ENCODE assay signal across 25 cellular contexts in the genomic region with DNA sequence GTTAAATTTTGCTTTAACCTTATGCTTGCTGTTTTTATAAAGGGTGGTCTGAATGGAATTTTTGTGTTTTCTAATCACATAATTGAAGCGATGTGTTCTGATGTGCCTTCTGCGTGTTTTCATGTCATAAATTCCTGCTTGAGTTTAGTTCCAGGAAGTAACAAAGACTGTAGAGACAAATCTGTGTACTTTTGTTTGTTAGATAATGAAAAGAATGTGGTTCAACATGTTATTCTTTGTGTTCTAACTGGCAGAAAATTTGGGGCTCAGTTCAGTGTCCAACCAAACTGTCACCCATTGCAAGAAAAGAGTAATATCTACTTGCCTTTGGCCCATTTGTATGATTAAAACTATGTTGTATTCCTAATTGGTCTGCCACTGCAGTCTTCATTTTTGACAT.
DNase-seq lines count a peak whose midpoint lies in the region; ATAC-seq and TF ChIP-seq lines count a peak whose summit lies in the region.
"Had no signal": no experiment of that assay in that cellular context is flagged by ENCODE, and none has a peak within 500 bp of the region (broad histone marks: within the 10 kb centered on the region; RNA-seq: fewer than 3 reads in every experiment).

No MANE protein-coding gene starts in this region.

- no peak overlapping the region for H4K5ac ChIP-seq in H9 (ENCODE audit: insufficient read length, low read depth, low read length)

- H3K4me1 ChIP-seq in ACC112 (ENCODE audit: control insufficient read depth, insufficient read depth, low read length, unreplicated experiment) (no peaks in the 10 kb centered on the region), H9 (ENCODE audit: insufficient read depth, low read length) (no peaks in the 10 kb centered on the region), neural progenitor cell (peaks cover 9% of the 10 kb centered on the region)
- H3K4me1 ChIP-seq: tibial nerve had no signal

- H3K56ac ChIP-seq in H9 (ENCODE audit: insufficient read length, low read depth, low read length), result no peak overlapping the region

- H2AFZ ChIP-seq in ACC112 (ENCODE audit: low read length, unreplicated experiment) (peak overlapping the region; percentile 63), H9 (ENCODE audit: low read length) (no peak overlapping the region), neural progenitor cell (replicated peaks) (peak overlapping the region; percentile 39)

- H3K27ac Mint-ChIP-seq in H9 (peak overlapping the region in 2 of 3 experiments; percentile 6 to 18; a peak in 1 of 7 replicates), neural progenitor cell (no peak overlapping the region)
- peak overlapping the region; percentile 15 to 38 for H3K27ac Mint-ChIP-seq in effector memory CD8-positive, alpha-beta T cell
- H3K27ac Mint-ChIP-seq: activated naive CD4-positive, alpha-beta T cell treated with anti-CD3 and anti-CD28 coated beads, Interleukin-2, amount 50 U/mL, for 24 hours; activated T-helper 1 cell treated with anti-CD3 and anti-CD28 coated beads, Interleukin-12 subunit alpha, Interleukin-12 subunit beta, Interleukin-2, Interleukin-4 antibody, amounts not matched to agents 30 ng/mL and 10 ng/mL and 1 ng/mL, durations not matched to agents 14 hours and 24 hours and 36 hours; dendritic cell treated with granulocyte-macrophage colony-stimulating factor and Interleukin-4, amounts not matched to agents 40 ng/mL and 50 ng/mL, for 4 days; HFFc6; stimulated activated naive CD8-positive, alpha-beta T cell treated with anti-CD3 and anti-CD28 coated beads, Interleukin-15, Interleukin-2, amounts not matched to agents 100 ng/mL and 50 ng/mL, for 24 hours; WTC11 had no signal

- no peak overlapping the region for H3K14ac ChIP-seq in H9 (ENCODE audit: insufficient read depth, low read length)

- DNase-seq in H9 (no peak), neural progenitor cell (ENCODE audit: low spot score) (peak; percentile 2), C1 segment of cervical spinal cord (lab: John Stamatoyannopoulos, UW) (no peak)
- DNase-seq in effector memory CD8-positive, alpha-beta T cell, result no peak
- DNase-seq in activated CD8-positive, alpha-beta memory T cell treated with anti-CD3 and anti-CD28 coated beads for 24 hours, result no peak
- DNase-seq: anterior cingulate cortex, caudate nucleus, HFFc6, IMR-90, mammary epithelial cell, NCI-H1105, NCI-H2029 treated with DMSO at 0.1 percent for 48 hours, NCI-H2227 treated with DMSO at 0.1 percent for 48 hours, NCI-H69, occipital lobe, T-helper 9 cell had no signal

- H3K9ac ChIP-seq in H9 (ENCODE audit: extremely low read depth, insufficient read length, low read length) (no peak overlapping the region), neural progenitor cell (no peak overlapping the region)

- H4K8ac ChIP-seq in H9 (replicated peaks; ENCODE audit: insufficient read length, low read depth, low read length), result no peak overlapping the region

- H3K18ac ChIP-seq in H9 (ENCODE audit: insufficient read length, low read depth, low read length), result no peak overlapping the region

- ATAC-seq in effector memory CD8-positive, alpha-beta T cell (replicated peaks), result no peak
- ATAC-seq in SK-N-SH treated with all-trans-retinoic acid at 6 μM for 48 hours (no peak), GM21367 (IDR thresholded peaks at IDR 0.05; ENCODE audit: unreplicated experiment) (no peak)
- ATAC-seq: WTC11 had no signal

- no peaks in the 10 kb centered on the region for H3K27me3 ChIP-seq in ACC112 (ENCODE audit: insufficient read depth, low read length)
- no peaks in the 10 kb centered on the region for H3K27me3 ChIP-seq in H9 (ENCODE audit: insufficient read depth, low read length)
- no peaks in the 10 kb centered on the region for H3K27me3 ChIP-seq in neural progenitor cell
- H3K27me3 ChIP-seq: tibial nerve had no signal

- H2BK120ac ChIP-seq in H9 (ENCODE audit: low read depth, low read length, poor library complexity, severe bottlenecking), result no peak overlapping the region

- no peak overlapping the region for H2BK12ac ChIP-seq in H9 (ENCODE audit: insufficient read length, low read depth, low read length)

- H3T11ph ChIP-seq in H9 (ENCODE audit: low read length), result no peak overlapping the region

- no peaks in the 10 kb centered on the region for H3K36me3 Mint-ChIP-seq in H9 (ENCODE audit: insufficient read depth in 1 of 3, low read depth in 3 of 3)
- H3K36me3 Mint-ChIP-seq in effector memory CD8-positive, alpha-beta T cell (ENCODE audit: insufficient read depth), result no peaks in the 10 kb centered on the region
- H3K36me3 Mint-ChIP-seq in neural progenitor cell, result no peaks in the 10 kb centered on the region
- H3K36me3 Mint-ChIP-seq: activated naive CD4-positive, alpha-beta T cell treated with anti-CD3 and anti-CD28 coated beads, Interleukin-2, amount 50 U/mL, for 24 hours; WTC11 had no signal

- TF ChIP-seq CTCF in H9 (conservative IDR thresholded peaks at IDR 0.05), result no peak
- no peak for TF ChIP-seq CTCF in neural progenitor cell (IDR thresholded peaks at IDR 0.05)

- no peaks in the 10 kb centered on the region for H3K79me2 ChIP-seq in ACC112 (ENCODE audit: control insufficient read depth, insufficient read depth, low read length, unreplicated experiment)
- no peaks in the 10 kb centered on the region for H3K79me2 ChIP-seq in H9 (ENCODE audit: insufficient read depth, low read length)
- no peaks in the 10 kb centered on the region for H3K79me2 ChIP-seq in neural progenitor cell (ENCODE audit: low read depth)

- H3K9me3 ChIP-seq in H9 (ENCODE audit: control insufficient read depth, low read depth, low read length) (no peaks in the 10 kb centered on the region), neural progenitor cell (ENCODE audit: low read depth) (no peaks in the 10 kb centered on the region)

- H2BK20ac ChIP-seq in H9 (ENCODE audit: low read depth, low read length, poor library complexity, severe bottlenecking), result no peak overlapping the region

- H4K91ac ChIP-seq in H9 (ENCODE audit: insufficient read length, low read depth, low read length), result no peak overlapping the region

- H2BK15ac ChIP-seq in H9 (ENCODE audit: low read depth, low read length), result no peak overlapping the region

- H3K23ac ChIP-seq in H9 (ENCODE audit: insufficient read length, low read depth, low read length), result no peak overlapping the region

- H4K20me1 ChIP-seq in H9 (ENCODE audit: control insufficient read depth, insufficient read depth, insufficient read length) (no peaks in the 10 kb centered on the region), neural progenitor cell (ENCODE audit: low read depth) (no peaks in the 10 kb centered on the region)

- no peak overlapping the region for H3K27ac ChIP-seq in ACC112 (ENCODE audit: low read depth, low read length)
- no peak overlapping the region for H3K27ac ChIP-seq in H9 (ENCODE audit: insufficient read length, low read depth, low read length)
- no peak overlapping the region for H3K27ac ChIP-seq in neural progenitor cell
- H3K27ac ChIP-seq: tibial nerve had no signal

- H3K36me3 ChIP-seq in ACC112 (ENCODE audit: insufficient read depth, low read length) (no peaks in the 10 kb centered on the region), neural progenitor cell (no peaks in the 10 kb centered on the region)
- H3K36me3 ChIP-seq: tibial nerve had no signal

- H3K79me1 ChIP-seq in H9 (ENCODE audit: insufficient read depth, low read depth, low read length, poor library complexity, severe bottlenecking), result no peaks in the 10 kb centered on the region

- H3F3A ChIP-seq in neural progenitor cell (ENCODE audit: low read depth), result no peaks in the 10 kb centered on the region

- H3K4me2 ChIP-seq in H9 (ENCODE audit: insufficient read depth, insufficient read length, low read length) (no peak overlapping the region), neural progenitor cell (peak overlapping the region; percentile 4)

- H3K4me3 Mint-ChIP-seq in H9 (no peak overlapping the region), neural progenitor cell (no peak overlapping the region)
- H3K4me3 Mint-ChIP-seq in effector memory CD8-positive, alpha-beta T cell, result peak overlapping the region in 1 of 2 donors; percentile 65
- H3K4me3 Mint-ChIP-seq: activated naive CD4-positive, alpha-beta T cell treated with anti-CD3 and anti-CD28 coated beads, Interleukin-2, amount 50 U/mL, for 24 hours; activated T-helper 1 cell treated with anti-CD3 and anti-CD28 coated beads, Interleukin-12 subunit alpha, Interleukin-12 subunit beta, Interleukin-2, Interleukin-4 antibody, amounts not matched to agents 30 ng/mL and 10 ng/mL and 1 ng/mL, durations not matched to agents 14 hours and 24 hours and 36 hours; dendritic cell treated with granulocyte-macrophage colony-stimulating factor and Interleukin-4, amounts not matched to agents 40 ng/mL and 50 ng/mL, for 4 days; HFFc6; stimulated activated naive CD8-positive, alpha-beta T cell treated with anti-CD3 and anti-CD28 coated beads, Interleukin-15, Interleukin-2, amounts not matched to agents 100 ng/mL and 50 ng/mL, for 24 hours; WTC11 had no signal

- H2AK5ac ChIP-seq in H9 (ENCODE audit: insufficient read length, low read length), result no peak overlapping the region

- H3K4me1 Mint-ChIP-seq in H9, result peaks cover 0 to 3% of the 10 kb centered on the region in 2 experiments; a peak in 1 of 4 replicates
- peaks cover 0 to 2% of the 10 kb centered on the region in 2 donors for H3K4me1 Mint-ChIP-seq in effector memory CD8-positive, alpha-beta T cell (ENCODE audit: low read depth in 2 of 2)
- H3K4me1 Mint-ChIP-seq in neural progenitor cell, result peaks cover 6% of the 10 kb centered on the region
- H3K4me1 Mint-ChIP-seq: activated naive CD4-positive, alpha-beta T cell treated with anti-CD3 and anti-CD28 coated beads, Interleukin-2, amount 50 U/mL, for 24 hours; WTC11 had no signal

- H3K9me3 Mint-ChIP-seq in H9, result peaks cover 2 to 3% of the 10 kb centered on the region in 2 experiments; a peak in 2 of 5 replicates
- H3K9me3 Mint-ChIP-seq in effector memory CD8-positive, alpha-beta T cell, result peaks cover 2 to 4% of the 10 kb centered on the region in 2 donors
- H3K9me3 Mint-ChIP-seq in neural progenitor cell, result peaks cover 6% of the 10 kb centered on the region
- H3K9me3 Mint-ChIP-seq: activated naive CD4-positive, alpha-beta T cell treated with anti-CD3 and anti-CD28 coated beads, Interleukin-2, amount 50 U/mL, for 24 hours; activated T-helper 1 cell treated with anti-CD3 and anti-CD28 coated beads, Interleukin-12 subunit alpha, Interleukin-12 subunit beta, Interleukin-2, Interleukin-4 antibody, amounts not matched to agents 30 ng/mL and 10 ng/mL and 1 ng/mL, durations not matched to agents 14 hours and 24 hours and 36 hours; dendritic cell treated with granulocyte-macrophage colony-stimulating factor and Interleukin-4, amounts not matched to agents 40 ng/mL and 50 ng/mL, for 4 days; stimulated activated naive CD8-positive, alpha-beta T cell treated with anti-CD3 and anti-CD28 coated beads, Interleukin-15, Interleukin-2, amounts not matched to agents 100 ng/mL and 50 ng/mL, for 24 hours had no signal

- no peak overlapping the region for H2BK5ac ChIP-seq in H9 (ENCODE audit: insufficient read length, low read length)

- H3K27me3 Mint-ChIP-seq in H9 (ENCODE audit: low read depth) (no peaks in the 10 kb centered on the region), neural progenitor cell (ENCODE audit: insufficient read depth, low read depth) (no peaks in the 10 kb centered on the region)
- no peaks in the 10 kb centered on the region for H3K27me3 Mint-ChIP-seq in effector memory CD8-positive, alpha-beta T cell
- H3K27me3 Mint-ChIP-seq: dendritic cell treated with granulocyte-macrophage colony-stimulating factor and Interleukin-4, amounts not matched to agents 40 ng/mL and 50 ng/mL, for 4 days had no signal

- H3K4me3 ChIP-seq in ACC112 (ENCODE audit: low read depth, low read length) (no peak overlapping the region), neural progenitor cell (no peak overlapping the region)
- H3K4me3 ChIP-seq: tibial nerve had no signal

- no peak overlapping the region for H3K4ac ChIP-seq in H9 (ENCODE audit: low read depth, low read length)

- no CpG with 5 or more reads among the region's 2 CpGs for WGBS in H9 (ENCODE audit: extremely low coverage, insufficient read length, low lambda C conversion rate)

- H3K23me2 ChIP-seq in H9 (ENCODE audit: insufficient read length, low read depth, low read length, poor library complexity, severe bottlenecking), result no peaks in the 10 kb centered on the region
